In genomic region chr3:136078421-136079364, GRCh38 we compare ENCODE assay signal across 9 cellular contexts.
A peak's percentile ranks its signal among the peaks of the same experiment; 100 is the strongest.
DNase-seq lines count a peak whose midpoint lies in the region; ATAC-seq and TF ChIP-seq lines count a peak whose summit lies in the region.
"Had no signal": no experiment of that assay in that cellular context is flagged by ENCODE, and none has a peak within 500 bp of the region (broad histone marks: within the 10 kb centered on the region; RNA-seq: fewer than 3 reads in every experiment).

No MANE protein-coding gene starts in this region.

- H3K36me3 ChIP-seq in DOHH2 (ENCODE audit: control insufficient read depth, low read length): no peaks in the 10 kb centered on the region

- no peaks in the 10 kb centered on the region for H3K9me2 ChIP-seq in DOHH2 (replicated peaks; ENCODE audit: control insufficient read depth, low read length)

- no peaks in the 10 kb centered on the region for H3K79me2 ChIP-seq in DOHH2 (ENCODE audit: control insufficient read depth, low read length)

- TF ChIP-seq CTCF in DOHH2 (IDR thresholded peaks at IDR 0.05; ENCODE audit: low read depth, low read length, poor library complexity, severe bottlenecking) (peak; percentile 70), LNCaP clone FGC (IDR thresholded peaks at IDR 0.05; ENCODE audit: control insufficient read depth, extremely low read depth, insufficient read depth) (peak; percentile 55)

- ATAC-seq in GM21723 (IDR thresholded peaks at IDR 0.05; ENCODE audit: unreplicated experiment): no peak
- ATAC-seq: naive thymus-derived CD8-positive, alpha-beta T cell had no signal

- H3K27ac ChIP-seq in DOHH2 (ENCODE audit: low read depth, low read length): no peak overlapping the region
- H3K27ac ChIP-seq in substantia nigra (ENCODE audit: low read depth, low read length, poor library complexity, severe bottlenecking): no peak overlapping the region

- peaks cover 7% of the 10 kb centered on the region; the same call in 1 of the 2 replicates for H3K4me1 ChIP-seq in DOHH2 (ENCODE audit: control insufficient read depth, low read length)

- no peaks in the 10 kb centered on the region for H3F3A ChIP-seq in DOHH2 (ENCODE audit: control insufficient read depth, insufficient read depth)

- H3K27me3 ChIP-seq in DOHH2 (ENCODE audit: control insufficient read depth, low read length): peaks cover under 1% of the 10 kb centered on the region; the same call in 1 of the 2 replicates

- DNase-seq in LNCaP clone FGC (ENCODE audit: low read depth): no peak
- DNase-seq in SW480 (ENCODE audit: low spot score): peak; percentile 48
- DNase-seq in glomerular endothelial cell (ENCODE audit: extremely low read depth, low read depth, low spot score): peak; percentile 29
- DNase-seq in NCI-H187 treated with DMSO at 0.1 percent for 48 hours (lab: John Stamatoyannopoulos, UW): no peak
- no peak for DNase-seq in activated naive CD4-positive, alpha-beta T cell (lab: John Stamatoyannopoulos, UW)
- no peak for DNase-seq in substantia nigra (lab: John Stamatoyannopoulos, UW)

- H4K20me1 ChIP-seq in DOHH2 (ENCODE audit: control insufficient read depth, insufficient read depth, low read depth, low read length): no peaks in the 10 kb centered on the region

- no peak overlapping the region for H3K4me2 ChIP-seq in DOHH2 (ENCODE audit: low read length)

- H3K9me3 ChIP-seq in DOHH2 (ENCODE audit: control insufficient read depth, insufficient read depth, low read length): no peaks in the 10 kb centered on the region

- H3K4me3 ChIP-seq in DOHH2 (ENCODE audit: low read length): no peak overlapping the region
- H3K4me3 ChIP-seq in LNCaP clone FGC (ENCODE audit: low read depth, low read length): no peak overlapping the region

Comparison
In these comparisons a context has a peak if more than half of its experiments do, and no peak if none do; other contexts are left out.
1. DNase-seq: peak in SW480 (single experiment) and glomerular endothelial cell (single experiment); none in LNCaP clone FGC (single experiment), NCI-H187 treated with DMSO at 0.1 percent for 48 hours (single experiment), activated naive CD4-positive, alpha-beta T cell (0 of 4) and substantia nigra (0 of 49).